1 cellular context compared by ENCODE assay signal in the genomic region with DNA sequence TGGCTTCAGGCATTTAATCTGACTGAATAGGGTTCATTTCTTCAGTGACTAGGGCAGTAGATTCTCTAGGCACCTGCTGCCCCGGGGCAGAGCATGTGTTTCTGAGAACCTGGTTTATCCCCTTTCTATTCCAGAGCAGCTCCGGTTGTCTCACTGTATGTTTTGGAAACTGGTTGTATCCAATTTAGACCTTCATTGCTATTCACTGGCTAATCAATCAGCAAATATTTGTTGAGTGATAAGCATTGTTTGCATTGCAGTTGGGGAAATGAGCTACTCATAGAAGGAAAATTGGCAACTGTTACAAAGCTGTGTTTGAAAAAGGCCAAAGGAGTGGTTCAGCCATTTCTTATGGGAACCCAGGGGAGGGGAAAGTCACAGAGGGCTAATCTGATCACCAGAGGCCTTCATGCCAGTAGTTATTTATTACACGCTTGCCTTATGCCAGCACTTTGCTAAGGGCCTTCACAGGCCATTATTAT.
TF ChIP-seq lines count a peak whose summit lies in the region.

No MANE protein-coding gene starts in this region.

TF ChIP-seq in HepG2, 621 proteins besides CTCF, POLR2A, EP300 and RAD21 (continued from another document and continues in another):
- TF ChIP-seq, protein P1, sequence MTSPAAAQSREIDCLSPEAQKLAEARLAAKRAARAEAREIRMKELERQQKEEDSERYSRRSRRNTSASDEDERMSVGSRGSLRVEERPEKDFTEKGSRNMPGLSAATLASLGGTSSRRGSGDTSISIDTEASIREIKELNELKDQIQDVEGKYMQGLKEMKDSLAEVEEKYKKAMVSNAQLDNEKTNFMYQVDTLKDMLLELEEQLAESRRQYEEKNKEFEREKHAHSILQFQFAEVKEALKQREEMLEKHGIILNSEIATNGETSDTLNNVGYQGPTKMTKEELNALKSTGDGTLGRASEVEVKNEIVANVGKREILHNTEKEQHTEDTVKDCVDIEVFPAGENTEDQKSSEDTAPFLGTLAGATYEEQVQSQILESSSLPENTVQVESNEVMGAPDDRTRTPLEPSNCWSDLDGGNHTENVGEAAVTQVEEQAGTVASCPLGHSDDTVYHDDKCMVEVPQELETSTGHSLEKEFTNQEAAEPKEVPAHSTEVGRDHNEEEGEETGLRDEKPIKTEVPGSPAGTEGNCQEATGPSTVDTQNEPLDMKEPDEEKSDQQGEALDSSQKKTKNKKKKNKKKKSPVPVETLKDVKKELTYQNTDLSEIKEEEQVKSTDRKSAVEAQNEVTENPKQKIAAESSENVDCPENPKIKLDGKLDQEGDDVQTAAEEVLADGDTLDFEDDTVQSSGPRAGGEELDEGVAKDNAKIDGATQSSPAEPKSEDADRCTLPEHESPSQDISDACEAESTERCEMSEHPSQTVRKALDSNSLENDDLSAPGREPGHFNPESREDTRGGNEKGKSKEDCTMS (CRISPR knock-in tag; conservative IDR thresholded peaks at IDR 0.05): no peak
- no peak for TF ChIP-seq GZF1 (CRISPR knock-in tag; IDR thresholded peaks at IDR 0.05)
- TF ChIP-seq ZKSCAN8 (CRISPR knock-in tag; IDR thresholded peaks at IDR 0.05; ENCODE audit: borderline replicate concordance): peak; percentile 48; the same call in 1 of the 2 replicates
- TF ChIP-seq CREM (IDR thresholded peaks at IDR 0.05): peak; percentile 18; the same call in 1 of the 2 replicates
- TF ChIP-seq CREM (CRISPR knock-in tag; IDR thresholded peaks at IDR 0.05): no peak
- TF ChIP-seq CBX1 (IDR thresholded peaks at IDR 0.05; ENCODE audit: low read depth): no peak
- peak; percentile 41; the same call in 1 of the 2 replicates for TF ChIP-seq FOXK1 (CRISPR knock-in tag; IDR thresholded peaks at IDR 0.05; ENCODE audit: borderline replicate concordance, low read depth)
- TF ChIP-seq FOXA1 (IDR thresholded peaks at IDR 0.05): peak; percentile 80
- TF ChIP-seq FOXA1 (CRISPR knock-in tag; IDR thresholded peaks at IDR 0.05): peak; percentile 93
- TF ChIP-seq CCDC6 (CRISPR knock-in tag; IDR thresholded peaks at IDR 0.05): no peak
- TF ChIP-seq ZNF761 (CRISPR knock-in tag; conservative IDR thresholded peaks at IDR 0.05): no peak
- TF ChIP-seq, protein P2, sequence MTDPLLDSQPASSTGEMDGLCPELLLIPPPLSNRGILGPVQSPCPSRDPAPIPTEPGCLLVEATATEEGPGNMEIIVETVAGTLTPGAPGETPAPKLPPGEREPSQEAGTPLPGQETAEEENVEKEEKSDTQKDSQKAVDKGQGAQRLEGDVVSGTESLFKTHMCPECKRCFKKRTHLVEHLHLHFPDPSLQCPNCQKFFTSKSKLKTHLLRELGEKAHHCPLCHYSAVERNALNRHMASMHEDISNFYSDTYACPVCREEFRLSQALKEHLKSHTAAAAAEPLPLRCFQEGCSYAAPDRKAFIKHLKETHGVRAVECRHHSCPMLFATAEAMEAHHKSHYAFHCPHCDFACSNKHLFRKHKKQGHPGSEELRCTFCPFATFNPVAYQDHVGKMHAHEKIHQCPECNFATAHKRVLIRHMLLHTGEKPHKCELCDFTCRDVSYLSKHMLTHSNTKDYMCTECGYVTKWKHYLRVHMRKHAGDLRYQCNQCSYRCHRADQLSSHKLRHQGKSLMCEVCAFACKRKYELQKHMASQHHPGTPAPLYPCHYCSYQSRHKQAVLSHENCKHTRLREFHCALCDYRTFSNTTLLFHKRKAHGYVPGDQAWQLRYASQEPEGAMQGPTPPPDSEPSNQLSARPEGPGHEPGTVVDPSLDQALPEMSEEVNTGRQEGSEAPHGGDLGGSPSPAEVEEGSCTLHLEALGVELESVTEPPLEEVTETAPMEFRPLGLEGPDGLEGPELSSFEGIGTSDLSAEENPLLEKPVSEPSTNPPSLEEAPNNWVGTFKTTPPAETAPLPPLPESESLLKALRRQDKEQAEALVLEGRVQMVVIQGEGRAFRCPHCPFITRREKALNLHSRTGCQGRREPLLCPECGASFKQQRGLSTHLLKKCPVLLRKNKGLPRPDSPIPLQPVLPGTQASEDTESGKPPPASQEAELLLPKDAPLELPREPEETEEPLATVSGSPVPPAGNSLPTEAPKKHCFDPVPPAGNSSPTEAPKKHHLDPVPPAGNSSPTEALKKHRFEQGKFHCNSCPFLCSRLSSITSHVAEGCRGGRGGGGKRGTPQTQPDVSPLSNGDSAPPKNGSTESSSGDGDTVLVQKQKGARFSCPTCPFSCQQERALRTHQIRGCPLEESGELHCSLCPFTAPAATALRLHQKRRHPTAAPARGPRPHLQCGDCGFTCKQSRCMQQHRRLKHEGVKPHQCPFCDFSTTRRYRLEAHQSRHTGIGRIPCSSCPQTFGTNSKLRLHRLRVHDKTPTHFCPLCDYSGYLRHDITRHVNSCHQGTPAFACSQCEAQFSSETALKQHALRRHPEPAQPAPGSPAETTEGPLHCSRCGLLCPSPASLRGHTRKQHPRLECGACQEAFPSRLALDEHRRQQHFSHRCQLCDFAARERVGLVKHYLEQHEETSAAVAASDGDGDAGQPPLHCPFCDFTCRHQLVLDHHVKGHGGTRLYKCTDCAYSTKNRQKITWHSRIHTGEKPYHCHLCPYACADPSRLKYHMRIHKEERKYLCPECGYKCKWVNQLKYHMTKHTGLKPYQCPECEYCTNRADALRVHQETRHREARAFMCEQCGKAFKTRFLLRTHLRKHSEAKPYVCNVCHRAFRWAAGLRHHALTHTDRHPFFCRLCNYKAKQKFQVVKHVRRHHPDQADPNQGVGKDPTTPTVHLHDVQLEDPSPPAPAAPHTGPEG (CRISPR knock-in tag; IDR thresholded peaks at IDR 0.05): no peak
- TF ChIP-seq ZNF569 (CRISPR knock-in tag; IDR thresholded peaks at IDR 0.05; ENCODE audit: borderline replicate concordance): no peak
- TF ChIP-seq MTF2 (CRISPR knock-in tag; IDR thresholded peaks at IDR 0.05; ENCODE audit: borderline replicate concordance): no peak
- TF ChIP-seq NFE2L1 (CRISPR knock-in tag; IDR thresholded peaks at IDR 0.05; ENCODE audit: borderline replicate concordance): no peak
- TF ChIP-seq, protein P3, sequence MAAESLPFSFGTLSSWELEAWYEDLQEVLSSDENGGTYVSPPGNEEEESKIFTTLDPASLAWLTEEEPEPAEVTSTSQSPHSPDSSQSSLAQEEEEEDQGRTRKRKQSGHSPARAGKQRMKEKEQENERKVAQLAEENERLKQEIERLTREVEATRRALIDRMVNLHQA (CRISPR knock-in tag; IDR thresholded peaks at IDR 0.05): no peak
- TF ChIP-seq SIX1 (CRISPR knock-in tag; IDR thresholded peaks at IDR 0.05; ENCODE audit: borderline replicate concordance): peak; percentile 67; the same call in 1 of the 2 replicates
- no peak for TF ChIP-seq CAMTA2 (CRISPR knock-in tag; IDR thresholded peaks at IDR 0.05; ENCODE audit: borderline replicate concordance)
- TF ChIP-seq SP2 (CRISPR knock-in tag; IDR thresholded peaks at IDR 0.05): no peak
- TF ChIP-seq, protein P4, sequence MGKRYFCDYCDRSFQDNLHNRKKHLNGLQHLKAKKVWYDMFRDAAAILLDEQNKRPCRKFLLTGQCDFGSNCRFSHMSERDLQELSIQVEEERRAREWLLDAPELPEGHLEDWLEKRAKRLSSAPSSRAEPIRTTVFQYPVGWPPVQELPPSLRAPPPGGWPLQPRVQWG (CRISPR knock-in tag; IDR thresholded peaks at IDR 0.05; ENCODE audit: borderline replicate concordance, low read depth): no peak
- peak; percentile 64; the same call in 1 of the 2 replicates for TF ChIP-seq CEBPG (CRISPR knock-in tag; IDR thresholded peaks at IDR 0.05)
- TF ChIP-seq BCL6 (CRISPR knock-in tag; IDR thresholded peaks at IDR 0.05): peak; percentile 98
- peak; percentile 85; the same call in 1 of the 2 replicates for TF ChIP-seq TBX3 (IDR thresholded peaks at IDR 0.05; ENCODE audit: borderline replicate concordance)
- TF ChIP-seq ZNF101 (CRISPR knock-in tag; IDR thresholded peaks at IDR 0.05; ENCODE audit: borderline replicate concordance, low read depth): no peak
- no peak for TF ChIP-seq FOXK2 (IDR thresholded peaks at IDR 0.05)
- no peak for TF ChIP-seq ZBTB38 (CRISPR knock-in tag; IDR thresholded peaks at IDR 0.05)
- no peak for TF ChIP-seq ZMYM2 (CRISPR knock-in tag; IDR thresholded peaks at IDR 0.05)
- TF ChIP-seq, protein P5, sequence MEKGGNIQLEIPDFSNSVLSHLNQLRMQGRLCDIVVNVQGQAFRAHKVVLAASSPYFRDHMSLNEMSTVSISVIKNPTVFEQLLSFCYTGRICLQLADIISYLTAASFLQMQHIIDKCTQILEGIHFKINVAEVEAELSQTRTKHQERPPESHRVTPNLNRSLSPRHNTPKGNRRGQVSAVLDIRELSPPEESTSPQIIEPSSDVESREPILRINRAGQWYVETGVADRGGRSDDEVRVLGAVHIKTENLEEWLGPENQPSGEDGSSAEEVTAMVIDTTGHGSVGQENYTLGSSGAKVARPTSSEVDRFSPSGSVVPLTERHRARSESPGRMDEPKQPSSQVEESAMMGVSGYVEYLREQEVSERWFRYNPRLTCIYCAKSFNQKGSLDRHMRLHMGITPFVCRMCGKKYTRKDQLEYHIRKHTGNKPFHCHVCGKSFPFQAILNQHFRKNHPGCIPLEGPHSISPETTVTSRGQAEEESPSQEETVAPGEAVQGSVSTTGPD (CRISPR knock-in tag; IDR thresholded peaks at IDR 0.05): no peak
- TF ChIP-seq CBX5 (CRISPR knock-in tag; IDR thresholded peaks at IDR 0.05; ENCODE audit: borderline replicate concordance): no peak
- TF ChIP-seq TBL1XR1 (IDR thresholded peaks at IDR 0.05; ENCODE audit: borderline replicate concordance, low read length, partially characterized antibody): peak; percentile 44
- TF ChIP-seq GATA4 (IDR thresholded peaks at IDR 0.05; ENCODE audit: borderline replicate concordance, low read depth): peak; percentile 98
- no peak for TF ChIP-seq ZNF772 (CRISPR knock-in tag; IDR thresholded peaks at IDR 0.05)
- TF ChIP-seq ZNF333 (CRISPR knock-in tag; IDR thresholded peaks at IDR 0.05; ENCODE audit: borderline replicate concordance): no peak
- TF ChIP-seq DPF2 (CRISPR knock-in tag; IDR thresholded peaks at IDR 0.05; ENCODE audit: borderline replicate concordance, low read depth): peak; percentile 83; the same call in 1 of the 2 replicates
- TF ChIP-seq RCOR2 (CRISPR knock-in tag; IDR thresholded peaks at IDR 0.05): peak; percentile 68; the same call in 1 of the 2 replicates
- no peak for TF ChIP-seq ZNF256 (CRISPR knock-in tag; conservative IDR thresholded peaks at IDR 0.05)
- TF ChIP-seq TOE1 (CRISPR knock-in tag; IDR thresholded peaks at IDR 0.05): no peak
- TF ChIP-seq ZFP1 (CRISPR knock-in tag; IDR thresholded peaks at IDR 0.05): peak; percentile 85; the same call in 1 of the 2 replicates
- no peak for TF ChIP-seq ZNF720 (CRISPR knock-in tag; IDR thresholded peaks at IDR 0.05)
- TF ChIP-seq, protein P6, sequence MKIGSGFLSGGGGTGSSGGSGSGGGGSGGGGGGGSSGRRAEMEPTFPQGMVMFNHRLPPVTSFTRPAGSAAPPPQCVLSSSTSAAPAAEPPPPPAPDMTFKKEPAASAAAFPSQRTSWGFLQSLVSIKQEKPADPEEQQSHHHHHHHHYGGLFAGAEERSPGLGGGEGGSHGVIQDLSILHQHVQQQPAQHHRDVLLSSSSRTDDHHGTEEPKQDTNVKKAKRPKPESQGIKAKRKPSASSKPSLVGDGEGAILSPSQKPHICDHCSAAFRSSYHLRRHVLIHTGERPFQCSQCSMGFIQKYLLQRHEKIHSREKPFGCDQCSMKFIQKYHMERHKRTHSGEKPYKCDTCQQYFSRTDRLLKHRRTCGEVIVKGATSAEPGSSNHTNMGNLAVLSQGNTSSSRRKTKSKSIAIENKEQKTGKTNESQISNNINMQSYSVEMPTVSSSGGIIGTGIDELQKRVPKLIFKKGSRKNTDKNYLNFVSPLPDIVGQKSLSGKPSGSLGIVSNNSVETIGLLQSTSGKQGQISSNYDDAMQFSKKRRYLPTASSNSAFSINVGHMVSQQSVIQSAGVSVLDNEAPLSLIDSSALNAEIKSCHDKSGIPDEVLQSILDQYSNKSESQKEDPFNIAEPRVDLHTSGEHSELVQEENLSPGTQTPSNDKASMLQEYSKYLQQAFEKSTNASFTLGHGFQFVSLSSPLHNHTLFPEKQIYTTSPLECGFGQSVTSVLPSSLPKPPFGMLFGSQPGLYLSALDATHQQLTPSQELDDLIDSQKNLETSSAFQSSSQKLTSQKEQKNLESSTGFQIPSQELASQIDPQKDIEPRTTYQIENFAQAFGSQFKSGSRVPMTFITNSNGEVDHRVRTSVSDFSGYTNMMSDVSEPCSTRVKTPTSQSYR (CRISPR knock-in tag; IDR thresholded peaks at IDR 0.05; ENCODE audit: borderline replicate concordance): peak; percentile 32; the same call in 1 of the 2 replicates
- TF ChIP-seq, protein P7, sequence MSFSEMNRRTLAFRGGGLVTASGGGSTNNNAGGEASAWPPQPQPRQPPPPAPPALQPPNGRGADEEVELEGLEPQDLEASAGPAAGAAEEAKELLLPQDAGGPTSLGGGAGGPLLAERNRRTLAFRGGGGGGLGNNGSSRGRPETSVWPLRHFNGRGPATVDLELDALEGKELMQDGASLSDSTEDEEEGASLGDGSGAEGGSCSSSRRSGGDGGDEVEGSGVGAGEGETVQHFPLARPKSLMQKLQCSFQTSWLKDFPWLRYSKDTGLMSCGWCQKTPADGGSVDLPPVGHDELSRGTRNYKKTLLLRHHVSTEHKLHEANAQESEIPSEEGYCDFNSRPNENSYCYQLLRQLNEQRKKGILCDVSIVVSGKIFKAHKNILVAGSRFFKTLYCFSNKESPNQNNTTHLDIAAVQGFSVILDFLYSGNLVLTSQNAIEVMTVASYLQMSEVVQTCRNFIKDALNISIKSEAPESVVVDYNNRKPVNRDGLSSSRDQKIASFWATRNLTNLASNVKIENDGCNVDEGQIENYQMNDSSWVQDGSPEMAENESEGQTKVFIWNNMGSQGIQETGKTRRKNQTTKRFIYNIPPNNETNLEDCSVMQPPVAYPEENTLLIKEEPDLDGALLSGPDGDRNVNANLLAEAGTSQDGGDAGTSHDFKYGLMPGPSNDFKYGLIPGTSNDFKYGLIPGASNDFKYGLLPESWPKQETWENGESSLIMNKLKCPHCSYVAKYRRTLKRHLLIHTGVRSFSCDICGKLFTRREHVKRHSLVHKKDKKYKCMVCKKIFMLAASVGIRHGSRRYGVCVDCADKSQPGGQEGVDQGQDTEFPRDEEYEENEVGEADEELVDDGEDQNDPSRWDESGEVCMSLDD (CRISPR knock-in tag; IDR thresholded peaks at IDR 0.05; ENCODE audit: borderline replicate concordance): no peak
- 0 out of 2 replicates have a peak, but pooled peaks have one; percentile 20 for TF ChIP-seq HOXD1 (CRISPR knock-in tag; IDR thresholded peaks at IDR 0.05)
- no peak for TF ChIP-seq PRPF4 (IDR thresholded peaks at IDR 0.05; ENCODE audit: low read depth, low read length, poor library complexity, severe bottlenecking)
- TF ChIP-seq POLR2AphosphoS5 (IDR thresholded peaks at IDR 0.05; ENCODE audit: low read depth, low read length): no peak
- TF ChIP-seq GABPA (IDR thresholded peaks at IDR 0.05; ENCODE audit: low read depth, low read length): no peak
- TF ChIP-seq GABPA (CRISPR knock-in tag; IDR thresholded peaks at IDR 0.05; ENCODE audit: low read depth): 0 out of 2 replicates have a peak, but pooled peaks have one; percentile 48
- no peak for TF ChIP-seq PHB2 (IDR thresholded peaks at IDR 0.05; ENCODE audit: partially characterized antibody)
- peak; percentile 93 for TF ChIP-seq HHEX (CRISPR knock-in tag; IDR thresholded peaks at IDR 0.05)
- TF ChIP-seq FOXA3 (CRISPR knock-in tag; IDR thresholded peaks at IDR 0.05): peak; percentile 96
- peak; percentile 92 for TF ChIP-seq HOXA5 (CRISPR knock-in tag; IDR thresholded peaks at IDR 0.05)
- peak; percentile 67 for TF ChIP-seq NR2F6 (IDR thresholded peaks at IDR 0.05)
- TF ChIP-seq NR2F6 (CRISPR knock-in tag; IDR thresholded peaks at IDR 0.05): peak; percentile 70
- TF ChIP-seq TBX2 (CRISPR knock-in tag; IDR thresholded peaks at IDR 0.05; ENCODE audit: borderline replicate concordance): peak; percentile 77
- peak; percentile 82 for TF ChIP-seq NCOA2 (CRISPR knock-in tag; IDR thresholded peaks at IDR 0.05)
- no peak for TF ChIP-seq MTA3 (CRISPR knock-in tag; IDR thresholded peaks at IDR 0.05)
- no peak for TF ChIP-seq REL (CRISPR knock-in tag; conservative IDR thresholded peaks at IDR 0.05)
